Comparison of ENCODE assay signal across 12 cellular contexts in genomic region chr11:116701876-116702275, GRCh38.
DNase-seq lines count a peak whose midpoint lies in the region; ATAC-seq and TF ChIP-seq lines count a peak whose summit lies in the region.
"Had no signal": no experiment of that assay in that cellular context is flagged by ENCODE, and none has a peak within 500 bp of the region (broad histone marks: within the 10 kb centered on the region; RNA-seq: fewer than 3 reads in every experiment).

No MANE protein-coding gene starts in this region.

- H4K20me1 ChIP-seq in neural progenitor cell (ENCODE audit: low read depth) (no peaks in the 10 kb centered on the region), PC-9 (ENCODE audit: insufficient read depth) (no peaks in the 10 kb centered on the region)

- no peak overlapping the region for H3K4me3 ChIP-seq in right cardiac atrium (ENCODE audit: low read length)
- no peak overlapping the region for H3K4me3 ChIP-seq in neural progenitor cell
- no peak overlapping the region for H3K4me3 ChIP-seq in PC-9

- H3K9me3 Mint-ChIP-seq in neural progenitor cell, result no peaks in the 10 kb centered on the region
- no peaks in the 10 kb centered on the region for H3K9me3 Mint-ChIP-seq in immature natural killer cell
- H3K9me3 Mint-ChIP-seq: CD14-positive monocyte; CD8-positive, alpha-beta T cell; HFFc6 had no signal

- H3K36me3 Mint-ChIP-seq in neural progenitor cell (no peaks in the 10 kb centered on the region), immature natural killer cell (no peaks in the 10 kb centered on the region)
- H3K36me3 Mint-ChIP-seq: CD14-positive monocyte; CD8-positive, alpha-beta T cell had no signal

- BruUV-seq in PC-9 (replicated peaks; lab: Mats Ljungman, UMichigan), result no TSS peak

- POLR2A ChIA-PET in PC-9 (lab: Charles Lee; ENCODE audit: unreplicated experiment), result no interaction called here

- no peak overlapping the region for H3K4me2 ChIP-seq in neural progenitor cell
- H3K4me2 ChIP-seq in PC-9, result no peak overlapping the region

- H3K79me2 ChIP-seq in neural progenitor cell (ENCODE audit: low read depth) (no peaks in the 10 kb centered on the region), PC-9 (ENCODE audit: low read depth) (no peaks in the 10 kb centered on the region)

- H3K27ac Mint-ChIP-seq in neural progenitor cell, result peak overlapping the region; percentile 72
- H3K27ac Mint-ChIP-seq in immature natural killer cell, result no peak overlapping the region
- H3K27ac Mint-ChIP-seq: CD8-positive, alpha-beta T cell; HFFc6 had no signal

- H2AFZ ChIP-seq in neural progenitor cell (replicated peaks) (no peak overlapping the region), PC-9 (no peak overlapping the region)

- H3K4me1 Mint-ChIP-seq in neural progenitor cell (peaks cover 20% of the 10 kb centered on the region), immature natural killer cell (no peaks in the 10 kb centered on the region)
- H3K4me1 Mint-ChIP-seq: CD14-positive monocyte had no signal

- H3K4me1 ChIP-seq in right cardiac atrium (ENCODE audit: control insufficient read depth, insufficient read depth, low read length) (no peaks in the 10 kb centered on the region), neural progenitor cell (peaks cover 21% of the 10 kb centered on the region), PC-9 (replicated peaks; ENCODE audit: insufficient read depth) (peaks cover 3% of the 10 kb centered on the region; the same call in 1 of the 2 replicates)

- H3F3A ChIP-seq in neural progenitor cell (ENCODE audit: low read depth) (peaks cover 6% of the 10 kb centered on the region), PC-9 (ENCODE audit: insufficient read depth, low read depth) (no peaks in the 10 kb centered on the region)

- peaks cover 2% of the 10 kb centered on the region for H3K27me3 Mint-ChIP-seq in neural progenitor cell (ENCODE audit: insufficient read depth, low read depth)
- H3K27me3 Mint-ChIP-seq in immature natural killer cell (ENCODE audit: low read depth in 3 of 3), result peaks cover 0 to 4% (median 1%) of the 10 kb centered on the region in 3 donors

- H3K36me3 ChIP-seq in neural progenitor cell (no peaks in the 10 kb centered on the region), PC-9 (ENCODE audit: low read depth) (no peaks in the 10 kb centered on the region)

- intact Hi-C loops in cardiac septum (cut with DNase I) (no loop called here), right cardiac atrium (cut with DNase I) (no loop called here), PC-9 (cut with micrococcal nuclease; ENCODE audit: unreplicated experiment) (no loop called here)

- H3K27me3 ChIP-seq in right cardiac atrium (ENCODE audit: control insufficient read depth, insufficient read depth), result no peaks in the 10 kb centered on the region
- no peaks in the 10 kb centered on the region for H3K27me3 ChIP-seq in neural progenitor cell
- peaks cover 55% of the 10 kb centered on the region for H3K27me3 ChIP-seq in PC-9 (ENCODE audit: insufficient read depth, low read depth)

- H3K4me3 Mint-ChIP-seq in neural progenitor cell (no peak overlapping the region), immature natural killer cell (no peak overlapping the region)
- H3K4me3 Mint-ChIP-seq: CD14-positive monocyte; CD8-positive, alpha-beta T cell; HFFc6 had no signal

- H3K9me2 ChIP-seq in PC-9 (ENCODE audit: insufficient read depth), result no peaks in the 10 kb centered on the region

- CTCF ChIA-PET in PC-9 (lab: Charles Lee), result no interaction called here

- ATAC-seq in right cardiac atrium, result no peak
- ATAC-seq: CD8-positive, alpha-beta T cell had no signal

- H3K9ac ChIP-seq in neural progenitor cell, result no peak overlapping the region

- no peak overlapping the region for H3K27ac ChIP-seq in right cardiac atrium (ENCODE audit: low read length)
- H3K27ac ChIP-seq in neural progenitor cell, result no peak overlapping the region
- no peak overlapping the region for H3K27ac ChIP-seq in PC-9

- WGBS in right cardiac atrium, result 75% methylated on average over 2 of the region's 2 CpGs

- peak; percentile 26 for DNase-seq in cardiac septum (ENCODE audit: low spot score)
- DNase-seq in right cardiac atrium, result no peak
- DNase-seq in islet precursor cell, result peak; percentile 42
- no peak for DNase-seq in neural progenitor cell (ENCODE audit: low spot score)
- no peak for DNase-seq in immature natural killer cell
- no peak for DNase-seq in PC-9
- no peak for DNase-seq in H4 (ENCODE audit: low spot score)
- DNase-seq: CD8-positive, alpha-beta T cell; COR-L47; HCEC 1CT; HFFc6 had no signal

- TF ChIP-seq CTCF in neural progenitor cell (IDR thresholded peaks at IDR 0.05) (no peak), PC-9 (conservative IDR thresholded peaks at IDR 0.05) (no peak)

- no peaks in the 10 kb centered on the region for H3K9me3 ChIP-seq in right cardiac atrium (ENCODE audit: control insufficient read depth, low read length)
- no peaks in the 10 kb centered on the region for H3K9me3 ChIP-seq in neural progenitor cell (ENCODE audit: low read depth)
- H3K9me3 ChIP-seq in PC-9 (ENCODE audit: insufficient read depth, low read depth), result no peaks in the 10 kb centered on the region

Comparison
In these comparisons a context has a peak if more than half of its experiments do, and no peak if none do; other contexts are left out.
1. DNase-seq: peak in cardiac septum (single experiment) and islet precursor cell (single experiment); none in right cardiac atrium (0 of 3), neural progenitor cell (single experiment), immature natural killer cell (0 of 3), PC-9 (0 of 2) and H4 (single experiment).